16 cellular contexts compared by ENCODE assay signal in the genomic region with DNA sequence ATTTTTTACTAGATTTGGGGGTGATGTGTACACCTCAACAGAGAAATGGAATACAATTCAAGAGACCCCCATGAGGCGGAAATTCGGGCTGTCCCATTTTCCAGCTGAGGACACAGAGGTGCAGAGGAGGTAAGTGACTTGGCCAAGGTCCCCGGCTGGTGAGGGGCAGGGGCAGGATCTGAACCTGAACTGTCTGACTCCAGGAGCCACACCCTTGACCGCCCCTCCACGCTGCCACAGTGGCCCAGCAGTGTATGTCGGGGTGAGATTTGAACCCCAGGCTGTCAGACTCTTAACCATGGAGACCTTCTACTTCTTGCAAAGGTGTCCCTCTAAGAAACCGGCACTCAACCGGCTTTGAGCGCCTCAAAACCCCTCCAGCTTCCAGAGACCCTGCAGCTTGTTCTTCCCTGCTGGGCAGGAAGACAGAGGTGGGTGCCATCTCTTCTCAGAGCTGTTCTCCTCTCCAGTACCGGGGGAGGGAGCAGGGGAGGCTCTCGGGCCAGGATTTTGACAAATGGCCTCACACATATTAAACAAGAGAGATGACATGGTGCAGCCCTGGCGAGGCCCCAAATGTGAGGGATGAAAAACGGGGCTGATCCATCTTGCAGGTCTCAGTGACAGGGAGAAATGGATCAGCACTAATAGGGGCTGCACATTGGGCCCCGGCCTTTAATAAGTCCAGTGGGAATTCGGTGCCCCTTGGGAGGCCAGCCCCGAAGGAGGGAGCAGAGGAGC.
DNase-seq lines count a peak whose midpoint lies in the region; ATAC-seq and TF ChIP-seq lines count a peak whose summit lies in the region.
"Had no signal": no experiment of that assay in that cellular context is flagged by ENCODE, and none has a peak within 500 bp of the region (broad histone marks: within the 10 kb centered on the region; RNA-seq: fewer than 3 reads in every experiment).

No MANE protein-coding gene starts in this region.

- H3K4me3 Mint-ChIP-seq in activated naive CD8-positive, alpha-beta T cell treated with anti-CD3 and anti-CD28 coated beads, Interleukin-2, amount 50 U/mL, for 24 hours: no peak overlapping the region
- H3K4me3 Mint-ChIP-seq in T-helper 17 cell: no peak overlapping the region
- H3K4me3 Mint-ChIP-seq: CD8-positive, alpha-beta memory T cell had no signal

- no peak for TF ChIP-seq CTCF in upper lobe of right lung (IDR thresholded peaks at IDR 0.05)

- no peak overlapping the region for H3K27ac ChIP-seq in upper lobe of right lung
- H3K27ac ChIP-seq: 22Rv1, C4-2B, HL-60 had no signal

- no peaks in the 10 kb centered on the region for H3K4me1 Mint-ChIP-seq in activated naive CD8-positive, alpha-beta T cell treated with anti-CD3 and anti-CD28 coated beads, Interleukin-2, amount 50 U/mL, for 24 hours
- H3K4me1 Mint-ChIP-seq in T-helper 17 cell: no peaks in the 10 kb centered on the region
- H3K4me1 Mint-ChIP-seq: CD8-positive, alpha-beta memory T cell had no signal

- ATAC-seq in upper lobe of right lung (no peak), T-helper 17 cell (no peak)
- ATAC-seq in activated naive CD8-positive, alpha-beta T cell treated with anti-CD3 and anti-CD28 coated beads, Interleukin-2, amount 50 U/mL, for 24 hours: no peak

- H3K27me3 Mint-ChIP-seq in activated naive CD8-positive, alpha-beta T cell treated with anti-CD3 and anti-CD28 coated beads, Interleukin-2, amount 50 U/mL, for 24 hours: peaks cover 23% of the 10 kb centered on the region
- peaks cover 47% of the 10 kb centered on the region for H3K27me3 Mint-ChIP-seq in T-helper 17 cell

- H3K9me3 Mint-ChIP-seq in activated naive CD8-positive, alpha-beta T cell treated with anti-CD3 and anti-CD28 coated beads, Interleukin-2, amount 50 U/mL, for 24 hours: peaks cover 4% of the 10 kb centered on the region

- no peak overlapping the region for H3K27ac Mint-ChIP-seq in activated naive CD8-positive, alpha-beta T cell treated with anti-CD3 and anti-CD28 coated beads, Interleukin-2, amount 50 U/mL, for 24 hours
- H3K27ac Mint-ChIP-seq in T-helper 17 cell: no peak overlapping the region
- H3K27ac Mint-ChIP-seq: CD8-positive, alpha-beta memory T cell had no signal

- no peaks in the 10 kb centered on the region for H3K36me3 Mint-ChIP-seq in activated naive CD8-positive, alpha-beta T cell treated with anti-CD3 and anti-CD28 coated beads, Interleukin-2, amount 50 U/mL, for 24 hours (ENCODE audit: low read depth)
- H3K36me3 Mint-ChIP-seq in T-helper 17 cell (ENCODE audit: low read depth): peaks cover 4% of the 10 kb centered on the region
- H3K36me3 Mint-ChIP-seq: CD8-positive, alpha-beta memory T cell had no signal

- H3K4me3 ChIP-seq in upper lobe of right lung: no peak overlapping the region

- no peaks in the 10 kb centered on the region for H3K27me3 ChIP-seq in upper lobe of right lung

- intact Hi-C loops in posterior vena cava (cut with DNase I) (no loop called here), upper lobe of right lung (cut with DNase I) (no loop called here)

- H3K36me3 ChIP-seq in upper lobe of right lung: no peaks in the 10 kb centered on the region

- no peaks in the 10 kb centered on the region for H3K4me1 ChIP-seq in upper lobe of right lung
- H3K4me1 ChIP-seq: Caco-2 had no signal

- peak; percentile 50 for DNase-seq in activated effector memory CD4-positive, alpha-beta T cell treated with anti-CD3 and anti-CD28 coated beads, Interleukin-2, amount 50 U/mL, for 16 hours
- no peak for DNase-seq in activated effector memory CD4-positive, alpha-beta T cell treated with Interleukin-2 at 50 U/mL for 16 hours
- DNase-seq in ecto neural progenitor cell (ENCODE audit: low spot score): peak; percentile 42
- DNase-seq in posterior vena cava (ENCODE audit: low spot score): peak; percentile 67
- peak; percentile 51 for DNase-seq in upper lobe of right lung
- DNase-seq in activated naive CD8-positive, alpha-beta T cell treated with anti-CD3 and anti-CD28 coated beads, Interleukin-2, amount 50 U/mL, for 24 hours: no peak
- DNase-seq in cerebellar nuclear complex (lab: John Stamatoyannopoulos, UW): no peak
- no peak for DNase-seq in T-helper 17 cell
- DNase-seq: AML-193; Caco-2; CD8-positive, alpha-beta memory T cell; DND-41; GDM1 had no signal

- H3K9me3 ChIP-seq in upper lobe of right lung (no peaks in the 10 kb centered on the region), T-helper 17 cell (ENCODE audit: control insufficient read depth, low read length, poor library complexity, severe bottlenecking) (no peaks in the 10 kb centered on the region)
- H3K9me3 ChIP-seq: Caco-2 had no signal

Comparison
In these comparisons a context has a peak if more than half of its experiments do, and no peak if none do; other contexts are left out.
1. DNase-seq: peak in activated effector memory CD4-positive, alpha-beta T cell treated with anti-CD3 and anti-CD28 coated beads, Interleukin-2, amount 50 U/mL, for 16 hours (single experiment), ecto neural progenitor cell (single experiment), posterior vena cava (single experiment) and upper lobe of right lung (single experiment); none in activated effector memory CD4-positive, alpha-beta T cell treated with Interleukin-2 at 50 U/mL for 16 hours (single experiment), activated naive CD8-positive, alpha-beta T cell treated with anti-CD3 and anti-CD28 coated beads, Interleukin-2, amount 50 U/mL, for 24 hours (single experiment), cerebellar nuclear complex (0 of 2) and T-helper 17 cell (0 of 3).